Comparison of ENCODE assay signal across 8 cellular contexts in the genomic region with DNA sequence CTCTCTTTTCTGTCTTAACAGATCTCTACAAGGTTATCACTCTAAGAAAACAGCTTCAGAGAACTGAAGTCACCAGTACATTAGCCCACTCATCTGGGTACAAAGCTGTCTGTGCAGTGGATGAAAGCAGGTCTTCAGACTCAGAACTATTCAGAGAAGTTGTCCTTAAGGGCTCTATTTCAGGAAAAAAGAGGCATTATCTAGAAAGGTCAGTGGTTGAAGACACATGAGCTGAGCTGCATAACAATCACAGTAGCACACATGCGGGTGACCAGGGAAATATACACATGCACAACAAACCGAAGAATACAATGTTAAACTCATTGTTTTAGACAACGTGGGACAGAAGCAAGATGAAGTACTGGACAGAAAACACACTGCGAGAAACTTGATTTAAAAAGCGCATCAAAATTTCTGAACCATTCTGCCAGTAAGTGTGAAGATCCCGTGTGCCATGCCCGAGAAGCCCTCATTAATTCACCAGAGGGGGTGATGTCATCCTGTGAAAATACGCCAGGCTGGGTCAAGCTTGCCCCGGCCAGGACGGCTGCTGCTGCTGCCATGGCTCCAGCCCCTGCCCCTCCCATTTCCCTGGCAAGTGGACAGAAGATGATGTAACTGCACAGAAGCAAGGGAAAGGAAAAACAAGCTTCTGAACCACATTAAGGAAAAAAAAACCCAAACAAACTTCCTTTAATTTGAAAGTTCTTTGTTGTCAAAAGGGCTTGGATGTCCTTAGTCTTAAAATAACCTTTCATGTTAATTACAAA. TPM values are rescaled to one million over a fixed set of nuclear protein-coding genes. Genes with fewer than 3 reads are reported as not detected.
DNase-seq lines count a peak whose midpoint lies in the region; ATAC-seq and TF ChIP-seq lines count a peak whose summit lies in the region.

No MANE protein-coding gene starts in this region.

- TF ChIP-seq CTCF in lung (IDR thresholded peaks at IDR 0.05; ENCODE audit: control extremely low read depth, extremely low read depth) (no peak), upper lobe of right lung (IDR thresholded peaks at IDR 0.05) (no peak)
- TF ChIP-seq CTCF in CD8-positive, alpha-beta T cell (IDR thresholded peaks at IDR 0.05): no peak

- H3K27me3 ChIP-seq in lung (ENCODE audit: control insufficient read depth, insufficient read depth): no peaks in the 10 kb centered on the region
- H3K27me3 ChIP-seq in upper lobe of right lung: no peaks in the 10 kb centered on the region
- no peaks in the 10 kb centered on the region for H3K27me3 ChIP-seq in CD8-positive, alpha-beta T cell (ENCODE audit: insufficient read depth, low read length)

- WGBS in lung, 2 donors: 33 to 41% methylated on average over 10 of the region's 10 CpGs

- CTCF ChIA-PET in CD8-positive, alpha-beta T cell (lab: Charles Lee): interaction anchor here (0.7 to 8.9 kb wide), 6 partner anchors 10 to 1615 kb away, joined by 3 to 82 read pairs (median 9); partner anchors contain the start of gene DYNC1LI2
- CTCF ChIA-PET in activated CD8-positive, alpha-beta T cell treated with anti-CD3 and anti-CD28 coated beads, Interleukin-2, amount 10 ng/mL, durations not matched to agents 7 days and 5 days (lab: Charles Lee): interaction anchor here (0.7 to 10.4 kb wide), 15 partner anchors 7 to 334 kb away, joined by 3 to 128 read pairs (median 5); partner anchors contain the start of genes DYNC1LI2 and NAE1

- H3K4me3 Mint-ChIP-seq in CD8-positive, alpha-beta T cell: no peak overlapping the region
- no peak overlapping the region for H3K4me3 Mint-ChIP-seq in activated CD8-positive, alpha-beta T cell treated with anti-CD3 and anti-CD28 coated beads, Interleukin-2, amount 10 ng/mL, durations not matched to agents 7 days and 5 days

- H3K36me3 ChIP-seq in lung (ENCODE audit: control insufficient read depth in 2 of 2, insufficient read depth in 2 of 2, low read length in 2 of 2): peaks cover 15 to 34% of the 10 kb centered on the region in 2 donors
- peaks cover 80% of the 10 kb centered on the region for H3K36me3 ChIP-seq in upper lobe of right lung
- H3K36me3 ChIP-seq in CD8-positive, alpha-beta T cell (ENCODE audit: insufficient read depth, low read length): peaks cover 30% of the 10 kb centered on the region

- H3K9me3 ChIP-seq in lung (ENCODE audit: control insufficient read depth in 2 of 2, insufficient read depth in 1 of 2, low read length in 1 of 2) (no peaks in the 10 kb centered on the region), upper lobe of right lung (no peaks in the 10 kb centered on the region)
- H3K9me3 ChIP-seq in CD8-positive, alpha-beta T cell (ENCODE audit: low read length): no peaks in the 10 kb centered on the region

- no peaks in the 10 kb centered on the region for H3K27me3 Mint-ChIP-seq in CD8-positive, alpha-beta T cell (ENCODE audit: low read depth)
- no peaks in the 10 kb centered on the region for H3K27me3 Mint-ChIP-seq in activated CD8-positive, alpha-beta T cell treated with anti-CD3 and anti-CD28 coated beads, Interleukin-2, amount 10 ng/mL, durations not matched to agents 7 days and 5 days (ENCODE audit: low read depth)

- H3K4me1 ChIP-seq in lung (ENCODE audit: control insufficient read depth in 2 of 2, insufficient read depth in 2 of 2, low read length in 2 of 2) (peaks cover 9 to 13% of the 10 kb centered on the region in 2 donors), upper lobe of right lung (peaks cover 33% of the 10 kb centered on the region)
- H3K4me1 ChIP-seq in CD8-positive, alpha-beta T cell (ENCODE audit: insufficient read depth, low read length): no peaks in the 10 kb centered on the region

- ATAC-seq in lung (ENCODE audit: insufficient read depth, low FRiP score) (peak; percentile 86), upper lobe of right lung (peak; percentile 96)
- ATAC-seq in CD8-positive, alpha-beta T cell: no peak
- ATAC-seq in activated CD8-positive, alpha-beta T cell treated with anti-CD3 and anti-CD28 coated beads, Interleukin-2, amount 10 ng/mL, durations not matched to agents 7 days and 5 days: no peak

- no peak overlapping the region for H3K4me3 ChIP-seq in lung
- H3K4me3 ChIP-seq in upper lobe of right lung: no peak overlapping the region
- H3K4me3 ChIP-seq in CD8-positive, alpha-beta T cell (ENCODE audit: low read depth, low read length): no peak overlapping the region

- peak; percentile 9 to 94 (median 85) for DNase-seq in C1 segment of cervical spinal cord (lab: John Stamatoyannopoulos, UW)
- DNase-seq in NCI-H2227 treated with DMSO at 0.1 percent for 48 hours (lab: John Stamatoyannopoulos, UW): peak; percentile 7
- peak; percentile 70 to 95 for DNase-seq in dermis microvascular lymphatic vessel endothelial cell (ENCODE audit: low read depth in 2 of 2)
- peak; percentile 91 for DNase-seq in lung (ENCODE audit: low spot score)
- DNase-seq in upper lobe of right lung: peak; percentile 83
- no peak for DNase-seq in CD8-positive, alpha-beta T cell
- DNase-seq in activated CD8-positive, alpha-beta T cell treated with anti-CD3 and anti-CD28 coated beads, Interleukin-2, amount 10 ng/mL, durations not matched to agents 7 days and 5 days: no peak
- no peak for DNase-seq in HuH-7.5 (ENCODE audit: low spot score)

- H3K9me3 Mint-ChIP-seq in CD8-positive, alpha-beta T cell: no peaks in the 10 kb centered on the region
- no peaks in the 10 kb centered on the region for H3K9me3 Mint-ChIP-seq in activated CD8-positive, alpha-beta T cell treated with anti-CD3 and anti-CD28 coated beads, Interleukin-2, amount 10 ng/mL, durations not matched to agents 7 days and 5 days (ENCODE audit: insufficient read depth)

- intact Hi-C loops in upper lobe of right lung (cut with DNase I): no loop called here
- intact Hi-C loops in CD8-positive, alpha-beta T cell (cut with DNase I, micrococcal nuclease): loop anchor here in 1 of 2 experiments (5.0 kb wide), 1 partner anchor 179 kb away; no protein-coding TSS in a partner anchor

- H3K27ac ChIP-seq in lung (ENCODE audit: low read depth in 1 of 2, low read length in 1 of 2) (peak overlapping the region; percentile 79 to 87), upper lobe of right lung (peak overlapping the region; percentile 71)
- no peak overlapping the region for H3K27ac ChIP-seq in CD8-positive, alpha-beta T cell (ENCODE audit: low read depth, low read length)

- peaks cover 77% of the 10 kb centered on the region for H3K36me3 Mint-ChIP-seq in CD8-positive, alpha-beta T cell
- peaks cover 54% of the 10 kb centered on the region for H3K36me3 Mint-ChIP-seq in activated CD8-positive, alpha-beta T cell treated with anti-CD3 and anti-CD28 coated beads, Interleukin-2, amount 10 ng/mL, durations not matched to agents 7 days and 5 days (ENCODE audit: low read depth)

- peaks cover 28% of the 10 kb centered on the region for H3K4me1 Mint-ChIP-seq in CD8-positive, alpha-beta T cell (ENCODE audit: low read depth)
- H3K4me1 Mint-ChIP-seq in activated CD8-positive, alpha-beta T cell treated with anti-CD3 and anti-CD28 coated beads, Interleukin-2, amount 10 ng/mL, durations not matched to agents 7 days and 5 days (ENCODE audit: low read depth): peaks cover 32% of the 10 kb centered on the region

- no peak overlapping the region for H3K27ac Mint-ChIP-seq in CD8-positive, alpha-beta T cell
- no peak overlapping the region for H3K27ac Mint-ChIP-seq in activated CD8-positive, alpha-beta T cell treated with anti-CD3 and anti-CD28 coated beads, Interleukin-2, amount 10 ng/mL, durations not matched to agents 7 days and 5 days

- POLR2A ChIA-PET in CD8-positive, alpha-beta T cell (lab: Charles Lee): interaction anchor here (1.2 kb wide), 1 partner anchor 9 kb away, joined by 3 read pairs; no protein-coding TSS in a partner anchor
- POLR2A ChIA-PET in activated CD8-positive, alpha-beta T cell treated with anti-CD3 and anti-CD28 coated beads, Interleukin-2, amount 10 ng/mL, durations not matched to agents 7 days and 5 days (lab: Charles Lee): interaction anchor here (2.7 kb wide), 1 partner anchor 10 kb away, joined by 8 read pairs; the partner anchor contains the start of gene DYNC1LI2

RNA-seq across cellular contexts. Expression of gene DYNC1LI2, which starts 10.1 kb away (rescaled TPM):
- total RNA-seq in dermis microvascular lymphatic vessel endothelial cell (98.4 and 101 TPM in 2 replicates), lung (100 to 1,000 TPM; 140 to 147 TPM), upper lobe of right lung (122 TPM)
- polyA plus RNA-seq in lung: 10 to 100 TPM; 40.7 to 48.8 TPM
- 100 to 1,000 TPM; 102 to 114 TPM for total RNA-seq in CD8-positive, alpha-beta T cell
- 10 to 100 TPM; 56.5 to 63.1 TPM for total RNA-seq in activated CD8-positive, alpha-beta T cell treated with anti-CD3 and anti-CD28 coated beads, Interleukin-2, amount 10 ng/mL, durations not matched to agents 7 days and 5 days

RNA-seq across cellular contexts. Expression of gene CMTM4, which starts 44.8 kb away (rescaled TPM):
- total RNA-seq in dermis microvascular lymphatic vessel endothelial cell: 9.4 and 12.4 TPM in 2 replicates
- 10 to 100 TPM; 38.0 to 78.0 TPM for total RNA-seq in lung
- polyA plus RNA-seq in lung: 10 to 100 TPM; 24.3 to 26.1 TPM
- 58.0 TPM for total RNA-seq in upper lobe of right lung
- under 1 TPM; 0.84 to 0.89 TPM for total RNA-seq in CD8-positive, alpha-beta T cell
- total RNA-seq in activated CD8-positive, alpha-beta T cell treated with anti-CD3 and anti-CD28 coated beads, Interleukin-2, amount 10 ng/mL, durations not matched to agents 7 days and 5 days: 1 to 10 TPM; 1.2 TPM

Comparison
In these comparisons a context has a peak if more than half of its experiments do, and no peak if none do; other contexts are left out.
1. DNase-seq: peak in C1 segment of cervical spinal cord (14 of 14), NCI-H2227 treated with DMSO at 0.1 percent for 48 hours (single experiment), dermis microvascular lymphatic vessel endothelial cell (2 of 2), lung (single experiment) and upper lobe of right lung (single experiment); none in CD8-positive, alpha-beta T cell (0 of 7), activated CD8-positive, alpha-beta T cell treated with anti-CD3 and anti-CD28 coated beads, Interleukin-2, amount 10 ng/mL, durations not matched to agents 7 days and 5 days (single experiment) and HuH-7.5 (single experiment).
2. ATAC-seq: peak in lung (single experiment) and upper lobe of right lung (single experiment); none in CD8-positive, alpha-beta T cell (single experiment) and activated CD8-positive, alpha-beta T cell treated with anti-CD3 and anti-CD28 coated beads, Interleukin-2, amount 10 ng/mL, durations not matched to agents 7 days and 5 days (single experiment).